In the genomic region with DNA sequence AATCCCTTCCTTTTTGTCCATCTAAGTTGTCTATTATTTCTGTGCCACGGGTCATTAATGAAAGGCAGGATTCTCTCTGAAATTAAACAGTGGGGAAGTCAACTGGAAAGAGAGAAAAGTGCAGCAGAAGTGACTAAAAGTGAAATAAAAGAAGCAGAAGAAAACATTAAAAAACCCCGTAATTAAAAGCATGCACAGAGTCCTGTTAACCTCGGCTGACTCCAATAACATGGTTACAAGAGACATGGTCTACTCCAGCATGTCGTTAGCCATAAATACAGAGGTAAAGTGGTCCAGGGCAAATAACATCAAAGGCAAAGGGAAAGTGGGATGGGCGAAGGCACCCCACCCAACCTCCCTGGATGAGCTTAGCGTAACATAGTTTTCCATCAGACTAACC, we compare ENCODE assay signal across 23 cellular contexts. TPM values are rescaled to one million over a fixed set of nuclear protein-coding genes. Genes with fewer than 3 reads are reported as not detected.
"Had no signal": no experiment of that assay in that cellular context is flagged by ENCODE, and none has a peak within 500 bp of the region (broad histone marks: within the 10 kb centered on the region; RNA-seq: fewer than 3 reads in every experiment).

No MANE protein-coding gene starts in this region.

- H3K36me3 ChIP-seq: adrenal gland had no signal

- H3K9me3 ChIP-seq: adrenal gland had no signal

- H3K4me1 Mint-ChIP-seq: activated CD4-positive, alpha-beta T cell treated with anti-CD3 and anti-CD28 coated beads, Interleukin-2, amount 10 ng/mL, durations not matched to agents 7 days and 5 days; activated naive CD4-positive, alpha-beta T cell treated with anti-CD3 and anti-CD28 coated beads, Interleukin-2, amount 10 ng/mL, durations not matched to agents 7 days and 5 days; activated naive CD8-positive, alpha-beta T cell treated with anti-CD3 and anti-CD28 coated beads for 36 hours; activated T-helper 17 cell treated with anti-CD3 and anti-CD28 coated beads, Interleukin-2, amount 50 U/mL, for 72 hours; T-cell had no signal

- H3K27me3 ChIP-seq: adrenal gland had no signal

- ATAC-seq: activated T-helper 17 cell treated with anti-CD3 and anti-CD28 coated beads, Interleukin-2, amount 50 U/mL, for 72 hours; PC-3; T-cell had no signal

- H3K4me1 ChIP-seq: adrenal gland had no signal

- H3K4me3 ChIP-seq: adrenal gland had no signal

- H3K27ac Mint-ChIP-seq: activated CD4-positive, alpha-beta memory T cell treated with anti-CD3 and anti-CD28 coated beads for 36 hours; activated CD4-positive, alpha-beta T cell treated with anti-CD3 and anti-CD28 coated beads, Interleukin-2, amount 10 ng/mL, durations not matched to agents 7 days and 5 days; activated naive CD4-positive, alpha-beta T cell treated with anti-CD3 and anti-CD28 coated beads, Interleukin-2, amount 10 ng/mL, durations not matched to agents 7 days and 5 days; activated naive CD8-positive, alpha-beta T cell treated with anti-CD3 and anti-CD28 coated beads for 36 hours; activated T-helper 17 cell treated with anti-CD3 and anti-CD28 coated beads, Interleukin-2, amount 50 U/mL, for 72 hours; T-cell had no signal

- H3K36me3 Mint-ChIP-seq: activated CD4-positive, alpha-beta memory T cell treated with anti-CD3 and anti-CD28 coated beads for 36 hours; activated naive CD4-positive, alpha-beta T cell treated with anti-CD3 and anti-CD28 coated beads, Interleukin-2, amount 10 ng/mL, durations not matched to agents 7 days and 5 days; activated naive CD8-positive, alpha-beta T cell treated with anti-CD3 and anti-CD28 coated beads for 36 hours; T-cell had no signal

- H3K27ac ChIP-seq: adrenal gland had no signal

- DNase-seq: activated CD4-positive, alpha-beta memory T cell treated with anti-CD3 and anti-CD28 coated beads for 36 hours; activated CD4-positive, alpha-beta T cell treated with anti-CD3 and anti-CD28 coated beads, Interleukin-2, amount 10 ng/mL, durations not matched to agents 7 days and 5 days; activated CD4-positive, CD25-positive, alpha-beta regulatory T cell; activated CD8-positive, alpha-beta memory T cell treated with anti-CD3 and anti-CD28 coated beads for 24 hours; activated gamma-delta T cell; activated naive CD4-positive, alpha-beta T cell treated with anti-CD3 and anti-CD28 coated beads, Interleukin-2, amount 10 ng/mL, durations not matched to agents 7 days and 5 days; activated naive CD8-positive, alpha-beta T cell treated with anti-CD3 and anti-CD28 coated beads for 36 hours; activated T-cell treated with anti-CD3 and anti-CD28 coated beads, Interleukin-2, amount 50 U/mL, for 48 hours; adrenal gland; anterior cingulate cortex; Karpas-422; MM.1S; NCI-H1105; NCI-H1436; NCI-H1694 treated with DMSO at 0.1 percent for 48 hours; NCI-H2029 treated with DMSO at 0.1 percent for 48 hours; NCI-H446; NCI-H524; PC-3; SHP77 treated with DMSO at 0.1 percent for 48 hours; T-cell; T-helper 2 cell had no signal

- H3K9me3 Mint-ChIP-seq: activated CD4-positive, alpha-beta T cell treated with anti-CD3 and anti-CD28 coated beads, Interleukin-2, amount 10 ng/mL, durations not matched to agents 7 days and 5 days; activated naive CD4-positive, alpha-beta T cell treated with anti-CD3 and anti-CD28 coated beads, Interleukin-2, amount 10 ng/mL, durations not matched to agents 7 days and 5 days; activated T-helper 17 cell treated with anti-CD3 and anti-CD28 coated beads, Interleukin-2, amount 50 U/mL, for 72 hours had no signal

- H3K4me3 Mint-ChIP-seq: activated CD4-positive, alpha-beta memory T cell treated with anti-CD3 and anti-CD28 coated beads for 36 hours; activated CD4-positive, alpha-beta T cell treated with anti-CD3 and anti-CD28 coated beads, Interleukin-2, amount 10 ng/mL, durations not matched to agents 7 days and 5 days; activated naive CD4-positive, alpha-beta T cell treated with anti-CD3 and anti-CD28 coated beads, Interleukin-2, amount 10 ng/mL, durations not matched to agents 7 days and 5 days; activated naive CD8-positive, alpha-beta T cell treated with anti-CD3 and anti-CD28 coated beads for 36 hours; activated T-helper 17 cell treated with anti-CD3 and anti-CD28 coated beads, Interleukin-2, amount 50 U/mL, for 72 hours; T-cell had no signal

RNA-seq across cellular contexts. Expression of a gene that starts 13.1 kb away (rescaled TPM):
- total RNA-seq: activated CD4-positive, alpha-beta memory T cell treated with anti-CD3 and anti-CD28 coated beads for 36 hours; activated CD4-positive, alpha-beta T cell treated with anti-CD3 and anti-CD28 coated beads, Interleukin-2, amount 10 ng/mL, durations not matched to agents 7 days and 5 days; activated naive CD8-positive, alpha-beta T cell treated with anti-CD3 and anti-CD28 coated beads for 36 hours; activated T-helper 17 cell treated with anti-CD3 and anti-CD28 coated beads, Interleukin-2, amount 50 U/mL, for 72 hours had no signal
